ENCODE assay signal across 9 cellular contexts in genomic region chr15:28098766-28099554, GRCh38. TPM values are rescaled to one million over a fixed set of nuclear protein-coding genes. Genes with fewer than 3 reads are reported as not detected.
DNase-seq lines count a peak whose midpoint lies in the region; ATAC-seq and TF ChIP-seq lines count a peak whose summit lies in the region.
"Had no signal": no experiment of that assay in that cellular context is flagged by ENCODE, and none has a peak within 500 bp of the region (broad histone marks: within the 10 kb centered on the region; RNA-seq: fewer than 3 reads in every experiment).

Gene OCA2 (minus strand): TSS chr15:28099315. CDS start chr15:28081874, 17,441 bp downstream.

- POLR2A ChIA-PET in Panc1 (lab: Charles Lee) = no interaction called here

- DNase-seq in NCI-H1092 treated with DMSO at 0.1 percent for 48 hours (lab: John Stamatoyannopoulos, UW) (peak; percentile 56), NCI-H1092 (lab: John Stamatoyannopoulos, UW) (no peak), Panc1 (ENCODE audit: low read depth, low spot score) (no peak), left ventricle myocardium inferior (peak; percentile 53), NCI-H128 (lab: John Stamatoyannopoulos, UW; ENCODE audit: unreplicated experiment) (no peak)
- DNase-seq in activated naive CD4-positive, alpha-beta T cell treated with anti-CD3 and anti-CD28 coated beads for 36 hours = peak; percentile 38

- H3K4me3 ChIP-seq in Panc1 (ENCODE audit: low read depth in 2 of 2, low read length in 2 of 2) = peak within 1 kb of the TSS in 1 of 2 experiments; percentile 42; a peak in 2 of 4 replicates
- peak within 1 kb of the TSS; percentile 54 for H3K4me3 ChIP-seq in left ventricle myocardium inferior
- peak within 1 kb of the TSS in 2 of 3 donors; percentile 41 to 50 for H3K4me3 ChIP-seq in skeletal muscle tissue (ENCODE audit: low read length in 3 of 3)

- no peak; the same call in 1 of the 2 replicates for TF ChIP-seq CTCF in Panc1 (IDR thresholded peaks at IDR 0.05)
- TF ChIP-seq CTCF in left ventricle myocardium inferior (IDR thresholded peaks at IDR 0.05; ENCODE audit: borderline replicate concordance) = peak; percentile 14

- peak within 1 kb of the TSS in 1 of 3 donors; percentile 45 for H3K9ac ChIP-seq in skeletal muscle tissue (ENCODE audit: low read depth in 1 of 3, low read length in 3 of 3)

- H3K36me3 ChIP-seq in Panc1 (ENCODE audit: control insufficient read depth, insufficient read depth, low read length) = no peaks in the 10 kb centered on the region
- H3K36me3 ChIP-seq in left ventricle myocardium inferior = no peaks in the 10 kb centered on the region
- H3K36me3 ChIP-seq in skeletal muscle tissue (ENCODE audit: control insufficient read depth in 3 of 3, insufficient read depth in 3 of 3, low read length in 3 of 3) = no peaks in the 10 kb centered on the region

- H3K4me1 Mint-ChIP-seq in activated naive CD4-positive, alpha-beta T cell treated with anti-CD3 and anti-CD28 coated beads for 36 hours (ENCODE audit: low read depth) = peaks cover 20% of the 10 kb centered on the region

- intact Hi-C loops in Panc1 (cut with micrococcal nuclease; ENCODE audit: unreplicated experiment) = no loop called here
- intact Hi-C loops in activated naive CD4-positive, alpha-beta T cell treated with anti-CD3 and anti-CD28 coated beads for 36 hours (cut with micrococcal nuclease) = no loop called here
- intact Hi-C loops in left ventricle myocardium inferior (cut with micrococcal nuclease) = no loop called here

- ATAC-seq in Panc1 (peak; percentile 58), HG02610 (IDR thresholded peaks at IDR 0.05; ENCODE audit: unreplicated experiment) (no peak)

- no peaks in the 10 kb centered on the region for H3K9me3 Mint-ChIP-seq in activated naive CD4-positive, alpha-beta T cell treated with anti-CD3 and anti-CD28 coated beads for 36 hours

- CTCF ChIA-PET in Panc1 (lab: Charles Lee) = interaction anchor here (0.6 kb wide), 2 partner anchors 27 to 1204 kb away, joined by 3 to 6 read pairs; no protein-coding TSS in a partner anchor
- CTCF ChIA-PET in activated naive CD4-positive, alpha-beta T cell treated with anti-CD3 and anti-CD28 coated beads for 36 hours (lab: Charles Lee) = interaction anchor here (0.8 kb wide), 1 partner anchor 12 kb away, joined by 3 read pairs; no protein-coding TSS in a partner anchor

- in situ Hi-C loops in Panc1 (cut with HindIII; ENCODE audit: low pct_unique_long_range_greater_than_20kb, low sequenced_read_pairs) = no loop called here

- H3K9me3 ChIP-seq in Panc1 (ENCODE audit: control insufficient read depth, insufficient read depth, low read depth, low read length) (no peaks in the 10 kb centered on the region), left ventricle myocardium inferior (replicated peaks) (no peaks in the 10 kb centered on the region), skeletal muscle tissue (ENCODE audit: control insufficient read depth in 3 of 3, low read length in 3 of 3) (no peaks in the 10 kb centered on the region)

- no peaks in the 10 kb centered on the region for H3K27me3 ChIP-seq in Panc1 (ENCODE audit: control insufficient read depth, insufficient read depth, low read length)
- H3K27me3 ChIP-seq in left ventricle myocardium inferior (ENCODE audit: low read depth) = peaks cover 84% of the 10 kb centered on the region
- peaks cover 50 to 62% (median 58%) of the 10 kb centered on the region in 3 donors for H3K27me3 ChIP-seq in skeletal muscle tissue (ENCODE audit: control insufficient read depth in 3 of 3, insufficient read depth in 3 of 3, low read length in 3 of 3)

- H3K27me3 Mint-ChIP-seq in activated naive CD4-positive, alpha-beta T cell treated with anti-CD3 and anti-CD28 coated beads for 36 hours (ENCODE audit: low read depth) = peaks cover 52% of the 10 kb centered on the region

- no peaks in the 10 kb centered on the region for H3K36me3 Mint-ChIP-seq in activated naive CD4-positive, alpha-beta T cell treated with anti-CD3 and anti-CD28 coated beads for 36 hours (ENCODE audit: low read depth)

- H3K4me1 ChIP-seq in Panc1 (ENCODE audit: control insufficient read depth, insufficient read depth, low read length) (peaks cover 7% of the 10 kb centered on the region; the same call in 1 of the 2 replicates), left ventricle myocardium inferior (peaks cover 48% of the 10 kb centered on the region), skeletal muscle tissue (ENCODE audit: control insufficient read depth in 3 of 3, insufficient read depth in 3 of 3, low read length in 3 of 3) (peaks cover 18 to 34% (median 34%) of the 10 kb centered on the region in 3 donors)

- H3K27ac ChIP-seq in Panc1 (ENCODE audit: low read length) (no peak within 1 kb of the TSS), left ventricle myocardium inferior (replicated peaks) (peak within 1 kb of the TSS; percentile 52), skeletal muscle tissue (ENCODE audit: low read depth, low read length) (no peak within 1 kb of the TSS)
- H3K27ac ChIP-seq: C4-2B had no signal

- no peak within 1 kb of the TSS for H3K4me3 Mint-ChIP-seq in activated naive CD4-positive, alpha-beta T cell treated with anti-CD3 and anti-CD28 coated beads for 36 hours

- no TSS peak for BruUV-seq in Panc1 (replicated peaks; lab: Mats Ljungman, UMichigan)

- no peak within 1 kb of the TSS for H3K27ac Mint-ChIP-seq in activated naive CD4-positive, alpha-beta T cell treated with anti-CD3 and anti-CD28 coated beads for 36 hours

RNA-seq across cellular contexts. Expression of gene OCA2, which starts in this region (rescaled TPM):
- total RNA-seq in Panc1 (2021; ENCODE audit: unreplicated experiment) (0.13 TPM), left ventricle myocardium inferior (not detected), skeletal muscle tissue (5.7 TPM)
- polyA plus RNA-seq in Panc1 (2012; ENCODE audit: insufficient read length) = not detected
- total RNA-seq in activated naive CD4-positive, alpha-beta T cell treated with anti-CD3 and anti-CD28 coated beads for 36 hours = not detected

Comparison
In these comparisons a context has a peak if more than half of its experiments do, and no peak if none do; other contexts are left out.
1. Peak in ATAC-seq in Panc1; RNA of the gene not detected or under 1 TPM.
2. Peak in DNase-seq in activated naive CD4-positive, alpha-beta T cell treated with anti-CD3 and anti-CD28 coated beads for 36 hours; RNA of the gene not detected or under 1 TPM.
3. Peak in DNase-seq, H3K4me3 ChIP-seq and H3K27ac ChIP-seq in left ventricle myocardium inferior; RNA of the gene not detected or under 1 TPM.